Comparison of ENCODE assay signal across 16 cellular contexts in the genomic region with DNA sequence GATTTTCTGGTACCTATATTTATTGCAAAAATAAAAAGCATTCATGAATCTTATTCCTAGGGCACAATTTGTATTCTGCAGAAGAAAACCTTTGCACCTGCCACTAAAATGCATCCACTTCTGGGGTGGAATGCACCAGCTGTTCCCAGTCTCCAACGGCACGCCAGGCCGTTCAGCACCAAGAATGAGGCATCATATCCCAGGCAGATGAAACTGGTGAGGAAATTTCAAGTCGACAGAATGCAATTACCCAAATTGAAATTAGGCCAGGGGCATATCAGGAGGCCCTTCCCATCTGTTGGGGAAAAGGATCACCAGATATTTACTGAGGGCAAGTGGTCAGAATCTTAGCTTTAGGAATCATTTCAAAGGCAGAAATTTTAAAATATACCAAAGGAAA. TPM values are rescaled to one million over a fixed set of nuclear protein-coding genes. Genes with fewer than 3 reads are reported as not detected.
A peak's percentile ranks its signal among the peaks of the same experiment; 100 is the strongest.
DNase-seq lines count a peak whose midpoint lies in the region; TF ChIP-seq lines count a peak whose summit lies in the region.
"Had no signal": no experiment of that assay in that cellular context is flagged by ENCODE, and none has a peak within 500 bp of the region (broad histone marks: within the 10 kb centered on the region; RNA-seq: fewer than 3 reads in every experiment).

No MANE protein-coding gene starts in this region.

- in situ Hi-C loops in GM13976 (cut with MboI; ENCODE audit: low sequenced_read_pairs, unreplicated experiment): no loop called here

- DNase-seq in DMS 273 (lab: John Stamatoyannopoulos, UW; ENCODE audit: unreplicated experiment): peak; percentile 87
- DNase-seq in NCI-H1694 (lab: John Stamatoyannopoulos, UW): peak; percentile 0
- peak; percentile 83 for DNase-seq in NCI-H82 (lab: John Stamatoyannopoulos, UW)
- peak; percentile 88 for DNase-seq in myocyte (ENCODE audit: low read depth)
- no peak for DNase-seq in retina
- DNase-seq in GM13976 (ENCODE audit: low spot score): no peak
- no peak for DNase-seq in HK-2 (ENCODE audit: unreplicated experiment)
- DNase-seq: Calu3; CD4-positive, alpha-beta memory T cell; DMS79; H7; NCI-H146; NCI-H345; NCI-H748 treated with DMSO at 0.1 percent for 48 hours; PC-9; SIG-M5 had no signal

- TF ChIP-seq CTCF in GM13976 (IDR thresholded peaks at IDR 0.05; ENCODE audit: borderline replicate concordance, control extremely low read depth, extremely low read depth, insufficient read depth, missing control alignments): no peak

RNA-seq across cellular contexts. Expression of a gene that starts 13.6 kb away (rescaled TPM):
- 30.6 and 32.2 TPM in 2 replicates for total RNA-seq in myocyte
- polyA plus RNA-seq in myocyte (2012): 26.7 TPM

Comparison
In these comparisons a context has a peak if more than half of its experiments do, and no peak if none do; other contexts are left out.
1. DNase-seq: peak in DMS 273 (single experiment), NCI-H1694 (single experiment), NCI-H82 (single experiment) and myocyte (single experiment); none in retina (single experiment), GM13976 (single experiment) and HK-2 (single experiment).